ENCODE assay signal across 16 cellular contexts in genomic region chr18:2969695-2970094, GRCh38. TPM values are rescaled to one million over a fixed set of nuclear protein-coding genes. Genes with fewer than 3 reads are reported as not detected.
DNase-seq lines count a peak whose midpoint lies in the region; ATAC-seq lines count a peak whose summit lies in the region.
"Had no signal": no experiment of that assay in that cellular context is flagged by ENCODE, and none has a peak within 500 bp of the region (broad histone marks: within the 10 kb centered on the region; RNA-seq: fewer than 3 reads in every experiment).

No MANE protein-coding gene starts in this region.

- DNase-seq in T-helper 1 cell (no peak), T-cell (no peak), HT-29 (ENCODE audit: low spot score) (no peak), NCI-H1092 (lab: John Stamatoyannopoulos, UW) (no peak)
- no peak for DNase-seq in effector memory CD4-positive, alpha-beta T cell
- DNase-seq in stimulated activated naive B cell treated with anti-CD40 and anti-IgM and Interleukin-4, amounts not matched to agents 10 μg/mL and 1 μg/mL and 100 μg/mL, for 72 hours = no peak
- no peak for DNase-seq in stimulated activated CD4-positive, alpha-beta T cell treated with anti-CD3 and anti-CD28 coated beads, Interleukin-15, amount 100 ng/mL, for 24 hours
- DNase-seq: activated CD4-positive, alpha-beta T cell treated with anti-CD3 and anti-CD28 coated beads for 1 hour; Caco-2; cortex of kidney; midbrain; NCI-H2107; SK-N-SH; stimulated activated CD4-positive, alpha-beta T cell treated with anti-CD3 and anti-CD28 coated beads, Interleukin-4, amount 100 ng/mL, for 4 hours had no signal

- H3K4me3 ChIP-seq in effector memory CD4-positive, alpha-beta T cell (ENCODE audit: insufficient read depth, low read depth, low read length, poor library complexity, severe bottlenecking) = peak overlapping the region; percentile 17

- peak overlapping the region; percentile 64 for H3K27ac Mint-ChIP-seq in T-helper 1 cell treated with Interleukin-12 subunit alpha and Interleukin-12 subunit beta and Interleukin-4 antibody, amounts not matched to agents 30 μg/mL and 1 μg/mL, for 36 hours
- H3K27ac Mint-ChIP-seq in T-cell = peak overlapping the region; percentile 95 to 96
- peak overlapping the region; percentile 89 for H3K27ac Mint-ChIP-seq in stimulated activated naive B cell treated with anti-CD40 and anti-IgM and Interleukin-4, amounts not matched to agents 10 μg/mL and 1 μg/mL and 100 μg/mL, for 72 hours

- H3K36me3 ChIP-seq in effector memory CD4-positive, alpha-beta T cell (ENCODE audit: control insufficient read depth, insufficient read depth, low read length) = no peaks in the 10 kb centered on the region

- peaks cover 70% of the 10 kb centered on the region for H3K4me1 Mint-ChIP-seq in T-helper 1 cell treated with Interleukin-12 subunit alpha and Interleukin-12 subunit beta and Interleukin-4 antibody, amounts not matched to agents 30 μg/mL and 1 μg/mL, for 36 hours (ENCODE audit: low read depth)
- H3K4me1 Mint-ChIP-seq in T-cell = peaks cover 95 to 97% (median 96%) of the 10 kb centered on the region in 3 donors
- peaks cover 53 to 72% of the 10 kb centered on the region in 2 donors for H3K4me1 Mint-ChIP-seq in stimulated activated naive B cell treated with anti-CD40 and anti-IgM and Interleukin-4, amounts not matched to agents 10 μg/mL and 1 μg/mL and 100 μg/mL, for 72 hours

- no peaks in the 10 kb centered on the region for H3K9me3 Mint-ChIP-seq in T-helper 1 cell treated with Interleukin-12 subunit alpha and Interleukin-12 subunit beta and Interleukin-4 antibody, amounts not matched to agents 30 μg/mL and 1 μg/mL, for 36 hours
- H3K9me3 Mint-ChIP-seq in T-cell = no peaks in the 10 kb centered on the region
- peaks cover 0 to 1% of the 10 kb centered on the region in 2 donors for H3K9me3 Mint-ChIP-seq in stimulated activated naive B cell treated with anti-CD40 and anti-IgM and Interleukin-4, amounts not matched to agents 10 μg/mL and 1 μg/mL and 100 μg/mL, for 72 hours

- ATAC-seq in T-cell (replicated peaks in 1 of 4) = peak in 2 of 4 experiments; percentile 40 to 50
- no peak for ATAC-seq in stimulated activated naive B cell treated with anti-CD40 and anti-IgM and Interleukin-4, amounts not matched to agents 10 μg/mL and 1 μg/mL and 100 μg/mL, for 72 hours (replicated peaks)

- POLR2A ChIA-PET in T-cell (lab: Charles Lee) = interaction anchor here in 1 of 2 donors (0.7 to 1.8 kb wide), 4 partner anchors 10 to 485 kb away, joined by 3 to 9 read pairs (median 4); no protein-coding TSS in a partner anchor

- H3K36me3 Mint-ChIP-seq in T-helper 1 cell treated with Interleukin-12 subunit alpha and Interleukin-12 subunit beta and Interleukin-4 antibody, amounts not matched to agents 30 μg/mL and 1 μg/mL, for 36 hours (ENCODE audit: low read depth) = peaks cover 14% of the 10 kb centered on the region
- H3K36me3 Mint-ChIP-seq in T-cell = peaks cover 19% of the 10 kb centered on the region
- H3K36me3 Mint-ChIP-seq in stimulated activated naive B cell treated with anti-CD40 and anti-IgM and Interleukin-4, amounts not matched to agents 10 μg/mL and 1 μg/mL and 100 μg/mL, for 72 hours = peaks cover 1 to 2% of the 10 kb centered on the region in 2 donors

- no peaks in the 10 kb centered on the region for H3K27me3 Mint-ChIP-seq in T-helper 1 cell treated with Interleukin-12 subunit alpha and Interleukin-12 subunit beta and Interleukin-4 antibody, amounts not matched to agents 30 μg/mL and 1 μg/mL, for 36 hours (ENCODE audit: low read depth)
- H3K27me3 Mint-ChIP-seq in T-cell = no peaks in the 10 kb centered on the region
- H3K27me3 Mint-ChIP-seq in stimulated activated naive B cell treated with anti-CD40 and anti-IgM and Interleukin-4, amounts not matched to agents 10 μg/mL and 1 μg/mL and 100 μg/mL, for 72 hours = no peaks in the 10 kb centered on the region

- CTCF ChIA-PET in T-cell (lab: Charles Lee) = interaction anchor here (1.1 to 5.0 kb wide), 7 partner anchors 9 to 26 kb away, joined by 3 to 43 read pairs (median 4); no protein-coding TSS in a partner anchor

- no peaks in the 10 kb centered on the region for H3K9me3 ChIP-seq in effector memory CD4-positive, alpha-beta T cell (ENCODE audit: control insufficient read depth, low read length)
- H3K9me3 ChIP-seq: Caco-2, SK-N-SH had no signal

- peaks cover 65% of the 10 kb centered on the region for H3K4me1 ChIP-seq in effector memory CD4-positive, alpha-beta T cell (ENCODE audit: control insufficient read depth, insufficient read depth, low read length, poor library complexity, severe bottlenecking)

- H3K4me3 Mint-ChIP-seq in T-helper 1 cell treated with Interleukin-12 subunit alpha and Interleukin-12 subunit beta and Interleukin-4 antibody, amounts not matched to agents 30 μg/mL and 1 μg/mL, for 36 hours = peak overlapping the region; percentile 15
- H3K4me3 Mint-ChIP-seq in T-cell = peak overlapping the region; percentile 34 to 89 (median 75)
- peak overlapping the region in 1 of 2 donors; percentile 8 for H3K4me3 Mint-ChIP-seq in stimulated activated naive B cell treated with anti-CD40 and anti-IgM and Interleukin-4, amounts not matched to agents 10 μg/mL and 1 μg/mL and 100 μg/mL, for 72 hours

- no peaks in the 10 kb centered on the region for H3K27me3 ChIP-seq in effector memory CD4-positive, alpha-beta T cell (replicated peaks; ENCODE audit: control insufficient read depth, insufficient read depth, low read length, poor library complexity, severe bottlenecking)

- peak overlapping the region; percentile 72 for H3K27ac ChIP-seq in effector memory CD4-positive, alpha-beta T cell (ENCODE audit: insufficient read depth, low read length, poor library complexity, severe bottlenecking)
- H3K27ac ChIP-seq: 22Rv1 had no signal

RNA-seq across cellular contexts. Expression of gene LPIN2, which starts 43.2 kb away (rescaled TPM):
- total RNA-seq in T-cell = 100 to 1,000 TPM in 1 of 5 donors, 10 to 100 TPM in 4; 78.9 to 107 (median 88.8) TPM
- total RNA-seq in HT-29 (2014; rRNA removed; shearing (Covaris generic)) = 35.5 and 41.8 TPM in 2 replicates
